ENCODE assay signal across 25 cellular contexts in genomic region chr22:42891696-42892095, GRCh38. TPM values are rescaled to one million over a fixed set of nuclear protein-coding genes. Genes with fewer than 3 reads are reported as not detected.
DNase-seq lines count a peak whose midpoint lies in the region; ATAC-seq, FAIRE-seq and TF ChIP-seq lines count a peak whose summit lies in the region.
"Had no signal": no experiment of that assay in that cellular context is flagged by ENCODE, and none has a peak within 500 bp of the region (broad histone marks: within the 10 kb centered on the region; RNA-seq: fewer than 3 reads in every experiment).

No MANE protein-coding gene starts in this region.

- H3K9me3 ChIP-seq in left ventricle myocardium inferior (replicated peaks) (no peaks in the 10 kb centered on the region), pancreas (no peaks in the 10 kb centered on the region)
- H3K9me3 ChIP-seq: ascending aorta, prostate gland had no signal

- H3K27me3 ChIP-seq in left ventricle myocardium inferior (ENCODE audit: low read depth) (no peaks in the 10 kb centered on the region), pancreas (no peaks in the 10 kb centered on the region)
- H3K27me3 ChIP-seq: ascending aorta, dorsolateral prefrontal cortex had no signal

- FAIRE-seq in pancreas (lab: Jason Lieb, UNC) (no peak), urothelium cell line (lab: Jason Lieb, UNC) (peak; percentile 13)

- ATAC-seq in natural killer cell (no peak), pancreas (no peak), HG02870 (IDR thresholded peaks at IDR 0.05; ENCODE audit: unreplicated experiment) (no peak), left lobe of liver (no peak)
- no peak for ATAC-seq in natural killer cell treated with Interleukin-12 subunit alpha and Interleukin-12 subunit beta and Interleukin-15 and Interleukin-18, amount 100 ng/mL, for 72 hours
- no peak for ATAC-seq in effector memory CD8-positive, alpha-beta T cell (replicated peaks)
- ATAC-seq: activated T-helper 17 cell treated with anti-CD3 and anti-CD28 coated beads, Interleukin-2, amount 50 U/mL, for 72 hours; left colon had no signal

- H3K4me3 ChIP-seq in left ventricle myocardium inferior (no peak overlapping the region), pancreas (peak overlapping the region in 1 of 4 donors; percentile 17)
- H3K4me3 ChIP-seq: ascending aorta, dorsolateral prefrontal cortex, prostate gland had no signal

- peaks cover 68 to 82% of the 10 kb centered on the region in 2 donors for H3K4me1 Mint-ChIP-seq in natural killer cell
- H3K4me1 Mint-ChIP-seq in natural killer cell treated with Interleukin-12 subunit alpha and Interleukin-12 subunit beta and Interleukin-15 and Interleukin-18, amount 100 ng/mL, for 72 hours (ENCODE audit: low read depth in 2 of 2): peaks cover 51 to 76% of the 10 kb centered on the region in 2 donors
- peaks cover 49 to 53% of the 10 kb centered on the region in 2 donors for H3K4me1 Mint-ChIP-seq in effector memory CD8-positive, alpha-beta T cell (ENCODE audit: low read depth in 2 of 2)
- H3K4me1 Mint-ChIP-seq: mesothelial cell of epicardium had no signal

- H3K36me3 ChIP-seq in left ventricle myocardium inferior (peaks cover 47% of the 10 kb centered on the region), pancreas (peaks cover 0 to 10% (median 0%) of the 10 kb centered on the region in 3 donors)

- intact Hi-C loops in natural killer cell (cut with micrococcal nuclease): loop anchor here (2.0 to 10.0 kb wide), 2 partner anchors 33 to 123 kb away; partner anchors contain the start of gene PACSIN2
- intact Hi-C loops in left ventricle myocardium inferior (cut with micrococcal nuclease): no loop called here
- intact Hi-C loops in pancreas (cut with DNase I): no loop called here

- H3K27me3 Mint-ChIP-seq in natural killer cell (ENCODE audit: low read depth in 2 of 2): no peaks in the 10 kb centered on the region
- no peaks in the 10 kb centered on the region for H3K27me3 Mint-ChIP-seq in natural killer cell treated with Interleukin-12 subunit alpha and Interleukin-12 subunit beta and Interleukin-15 and Interleukin-18, amount 100 ng/mL, for 72 hours
- no peaks in the 10 kb centered on the region for H3K27me3 Mint-ChIP-seq in effector memory CD8-positive, alpha-beta T cell
- H3K27me3 Mint-ChIP-seq: activated naive CD4-positive, alpha-beta T cell treated with anti-CD3 and anti-CD28 coated beads, Interleukin-2, amount 50 U/mL, for 24 hours; activated T-helper 17 cell treated with anti-CD3 and anti-CD28 coated beads, Interleukin-2, amount 50 U/mL, for 72 hours; CD4-positive, CD25-positive, alpha-beta regulatory T cell had no signal

- peak overlapping the region; percentile 91 to 92 for H3K27ac Mint-ChIP-seq in natural killer cell
- H3K27ac Mint-ChIP-seq in natural killer cell treated with Interleukin-12 subunit alpha and Interleukin-12 subunit beta and Interleukin-15 and Interleukin-18, amount 100 ng/mL, for 72 hours: peak overlapping the region in 1 of 2 donors; percentile 72
- H3K27ac Mint-ChIP-seq in effector memory CD8-positive, alpha-beta T cell: peak overlapping the region in 1 of 2 donors; percentile 74
- H3K27ac Mint-ChIP-seq: activated T-helper 17 cell treated with anti-CD3 and anti-CD28 coated beads, Interleukin-2, amount 50 U/mL, for 72 hours; mesothelial cell of epicardium; nephron progenitor cell; T-helper 2 cell treated with Interferon-gamma antibody and Interleukin-4, amounts not matched to agents 5 μg/mL and 100 μg/mL, for 36 hours had no signal

- 72 to 73% methylated on average over 3 of the region's 3 CpGs for WGBS in pancreas, 2 donors

- H3K4me3 Mint-ChIP-seq in natural killer cell: peak overlapping the region; percentile 45
- no peak overlapping the region for H3K4me3 Mint-ChIP-seq in natural killer cell treated with Interleukin-12 subunit alpha and Interleukin-12 subunit beta and Interleukin-15 and Interleukin-18, amount 100 ng/mL, for 72 hours
- no peak overlapping the region for H3K4me3 Mint-ChIP-seq in effector memory CD8-positive, alpha-beta T cell
- H3K4me3 Mint-ChIP-seq: activated naive CD4-positive, alpha-beta T cell treated with anti-CD3 and anti-CD28 coated beads, Interleukin-2, amount 50 U/mL, for 24 hours; activated T-helper 17 cell treated with anti-CD3 and anti-CD28 coated beads, Interleukin-2, amount 50 U/mL, for 72 hours; mesothelial cell of epicardium; nephron progenitor cell; T-helper 2 cell treated with Interferon-gamma antibody and Interleukin-4, amounts not matched to agents 5 μg/mL and 100 μg/mL, for 36 hours had no signal

- H3K27ac ChIP-seq in left ventricle myocardium inferior (replicated peaks): peak overlapping the region; percentile 83
- peak overlapping the region; percentile 84 to 93 (median 92) for H3K27ac ChIP-seq in pancreas
- H3K27ac ChIP-seq: ascending aorta, epithelial cell of prostate had no signal

- H3K36me3 Mint-ChIP-seq in natural killer cell: no peaks in the 10 kb centered on the region
- H3K36me3 Mint-ChIP-seq in natural killer cell treated with Interleukin-12 subunit alpha and Interleukin-12 subunit beta and Interleukin-15 and Interleukin-18, amount 100 ng/mL, for 72 hours: peaks cover 6% of the 10 kb centered on the region
- peaks cover 16% of the 10 kb centered on the region for H3K36me3 Mint-ChIP-seq in effector memory CD8-positive, alpha-beta T cell (ENCODE audit: insufficient read depth)

- DNase-seq in natural killer cell (no peak), left ventricle myocardium inferior (no peak), pancreas (peak in 2 of 6 donors; percentile 50 to 57), urothelium cell line (ENCODE audit: low spot score) (no peak), left lobe of liver (ENCODE audit: low spot score) (no peak)
- no peak for DNase-seq in natural killer cell treated with Interleukin-12 subunit alpha and Interleukin-12 subunit beta and Interleukin-15 and Interleukin-18, amount 100 ng/mL, for 72 hours (ENCODE audit: low spot score)
- no peak for DNase-seq in effector memory CD8-positive, alpha-beta T cell
- DNase-seq: ACHN; activated CD4-positive, alpha-beta T cell treated with anti-CD3 and anti-CD28 coated beads, Interleukin-2, amount 50 U/mL, for 1 hour; CD4-positive, CD25-positive, alpha-beta regulatory T cell; dorsolateral prefrontal cortex; EL; H7; left colon; NCI-H2081 treated with DMSO at 0.1 percent for 48 hours; nephron progenitor cell had no signal

- H3K4me1 ChIP-seq in left ventricle myocardium inferior (peaks cover 79% of the 10 kb centered on the region), pancreas (peaks cover 64 to 88% (median 70%) of the 10 kb centered on the region in 3 donors)

- no peaks in the 10 kb centered on the region for H3K9me3 Mint-ChIP-seq in natural killer cell
- H3K9me3 Mint-ChIP-seq in natural killer cell treated with Interleukin-12 subunit alpha and Interleukin-12 subunit beta and Interleukin-15 and Interleukin-18, amount 100 ng/mL, for 72 hours: no peaks in the 10 kb centered on the region
- no peaks in the 10 kb centered on the region for H3K9me3 Mint-ChIP-seq in effector memory CD8-positive, alpha-beta T cell
- H3K9me3 Mint-ChIP-seq: activated naive CD4-positive, alpha-beta T cell treated with anti-CD3 and anti-CD28 coated beads, Interleukin-2, amount 50 U/mL, for 24 hours; activated T-helper 17 cell treated with anti-CD3 and anti-CD28 coated beads, Interleukin-2, amount 50 U/mL, for 72 hours; CD4-positive, CD25-positive, alpha-beta regulatory T cell; IgD-negative memory B cell; mesothelial cell of epicardium; nephron progenitor cell; T-helper 2 cell treated with Interferon-gamma antibody and Interleukin-4, amounts not matched to agents 5 μg/mL and 100 μg/mL, for 36 hours had no signal

- TF ChIP-seq CTCF in natural killer cell (IDR thresholded peaks at IDR 0.05): no peak
- TF ChIP-seq CTCF in left ventricle myocardium inferior (IDR thresholded peaks at IDR 0.05; ENCODE audit: borderline replicate concordance): no peak
- TF ChIP-seq CTCF in pancreas (IDR thresholded peaks at IDR 0.05): no peak

RNA-seq across cellular contexts. Expression of gene ARFGAP3, which starts 34.6 kb away (rescaled TPM):
- total RNA-seq in natural killer cell (10 to 100 TPM; 46.3 to 58.0 (median 53.8) TPM), left ventricle myocardium inferior (26.9 TPM), pancreas (10 to 100 TPM; 54.8 to 75.3 (median 62.1) TPM), left lobe of liver (20.2 TPM)
- total RNA-seq in natural killer cell treated with Interleukin-12 subunit alpha and Interleukin-12 subunit beta and Interleukin-15 and Interleukin-18, amount 100 ng/mL, for 72 hours: 10 to 100 TPM; 28.3 to 50.4 TPM
- polyA plus RNA-seq in pancreas: 10 to 100 TPM; 39.1 to 45.4 TPM
